Comparison of ENCODE assay signal across 8 cellular contexts in genomic region chr4:38759077-38759789, GRCh38. TPM values are rescaled to one million over a fixed set of nuclear protein-coding genes. Genes with fewer than 3 reads are reported as not detected.
DNase-seq lines count a peak whose midpoint lies in the region; ATAC-seq and TF ChIP-seq lines count a peak whose summit lies in the region.

No MANE protein-coding gene starts in this region.

- H3K27ac Mint-ChIP-seq in progenitor cell of endocrine pancreas, result no peak overlapping the region

- H4K20me1 ChIP-seq in BLaER1, result no peaks in the 10 kb centered on the region

- H3K4me1 ChIP-seq in BLaER1 (peaks cover 65% of the 10 kb centered on the region), adipocyte (ENCODE audit: control insufficient read depth, insufficient read depth, low read length) (peaks cover 2% of the 10 kb centered on the region), cardiac muscle cell (ENCODE audit: low read depth) (no peaks in the 10 kb centered on the region), aorta (ENCODE audit: control insufficient read depth in 1 of 2, insufficient read depth in 2 of 2, low read length in 2 of 2) (no peaks in the 10 kb centered on the region)

- H3K4me1 Mint-ChIP-seq in progenitor cell of endocrine pancreas (ENCODE audit: low read depth), result peaks cover 3% of the 10 kb centered on the region

- DNase-seq in HFF-Myc (ENCODE audit: extremely low read depth, low read depth) (peak; percentile 33), SW480 (ENCODE audit: low spot score) (peak; percentile 43), adipocyte (ENCODE audit: low read depth) (peak; percentile 81), cardiac muscle cell (ENCODE audit: low read depth in 1 of 2, low spot score in 1 of 2) (peak; percentile 49 to 84), progenitor cell of endocrine pancreas (ENCODE audit: low spot score, unreplicated experiment) (peak; percentile 39), aorta (peak in 1 of 2 donors; percentile 63), NCI-H345 treated with DMSO at 0.1 percent for 48 hours (lab: John Stamatoyannopoulos, UW; ENCODE audit: unreplicated experiment) (no peak)

- H3K27ac ChIP-seq in BLaER1, result peak overlapping the region; percentile 94
- H3K27ac ChIP-seq in cardiac muscle cell, result no peak overlapping the region
- H3K27ac ChIP-seq in aorta (ENCODE audit: low read depth in 1 of 2, low read length in 2 of 2), result no peak overlapping the region

- no peaks in the 10 kb centered on the region for H3K9me3 Mint-ChIP-seq in progenitor cell of endocrine pancreas (ENCODE audit: low read depth)

- H3K9ac ChIP-seq in BLaER1, result no peak overlapping the region
- no peak overlapping the region for H3K9ac ChIP-seq in adipocyte (ENCODE audit: low read length)

- H3K4me3 Mint-ChIP-seq in progenitor cell of endocrine pancreas (ENCODE audit: low read depth), result no peak overlapping the region

- H3K36me3 ChIP-seq in BLaER1 (no peaks in the 10 kb centered on the region), adipocyte (ENCODE audit: control insufficient read depth, insufficient read depth, low read length, severe bottlenecking) (no peaks in the 10 kb centered on the region), cardiac muscle cell (no peaks in the 10 kb centered on the region), aorta (ENCODE audit: control insufficient read depth in 1 of 2, insufficient read depth in 2 of 2, low read length in 1 of 2) (no peaks in the 10 kb centered on the region)

- intact Hi-C loops in aorta (cut with DNase I), result loop anchor here (5.0 to 10.0 kb wide), 2 partner anchors 98 to 376 kb away; partner anchors contain the start of gene TLR6 (in 1 of the 2)

- H3K4me3 ChIP-seq in BLaER1 (no peak overlapping the region), HFF-Myc (replicated peaks; ENCODE audit: low read depth, low read length) (no peak overlapping the region), adipocyte (ENCODE audit: low read length) (peak overlapping the region; percentile 2), cardiac muscle cell (no peak overlapping the region), aorta (ENCODE audit: low read length in 2 of 2) (no peak overlapping the region)

- H3K9me3 ChIP-seq in BLaER1 (0 out of 2 replicates have a peak, but pooled peaks cover 5% of the 10 kb centered on the region), adipocyte (ENCODE audit: control insufficient read depth, low read length) (no peaks in the 10 kb centered on the region), cardiac muscle cell (ENCODE audit: low read depth) (no peaks in the 10 kb centered on the region), aorta (ENCODE audit: control insufficient read depth, low read length) (no peaks in the 10 kb centered on the region)

- H3K27me3 Mint-ChIP-seq in progenitor cell of endocrine pancreas, result no peaks in the 10 kb centered on the region

- H3K27me3 ChIP-seq in BLaER1, result no peaks in the 10 kb centered on the region
- H3K27me3 ChIP-seq in adipocyte (replicated peaks; ENCODE audit: control insufficient read depth, insufficient read depth, low read length), result peaks cover 4% of the 10 kb centered on the region
- H3K27me3 ChIP-seq in cardiac muscle cell, result no peaks in the 10 kb centered on the region
- no peaks in the 10 kb centered on the region for H3K27me3 ChIP-seq in aorta (ENCODE audit: control insufficient read depth in 1 of 2, insufficient read depth in 2 of 2, low read length in 1 of 2)

- TF ChIP-seq CTCF in HFF-Myc (IDR thresholded peaks at IDR 0.05; ENCODE audit: low read depth, low read length, missing control alignments), result peak; percentile 58
- peak; percentile 60 for TF ChIP-seq CTCF in cardiac muscle cell (IDR thresholded peaks at IDR 0.05; ENCODE audit: low read depth, low read length)
- TF ChIP-seq CTCF in progenitor cell of endocrine pancreas (IDR thresholded peaks at IDR 0.05; ENCODE audit: unreplicated experiment), result peak; percentile 86

- no peaks in the 10 kb centered on the region for H3K36me3 Mint-ChIP-seq in progenitor cell of endocrine pancreas (ENCODE audit: insufficient read depth)

- WGBS in aorta, 2 donors, result 4% methylated on average over 8 of the region's 8 CpGs

- peak overlapping the region; percentile 85 for H3K4me2 ChIP-seq in BLaER1

- ATAC-seq in aorta (ENCODE audit: low FRiP score), result peak; percentile 79

RNA-seq across cellular contexts. Expression of gene TLR10, which starts 23.6 kb away (rescaled TPM):
- not detected in 2 replicates for total RNA-seq in cardiac muscle cell
- 0.06 TPM in 1 of 2 replicates, not detected in the other for polyA plus RNA-seq in cardiac muscle cell
- 1.7 and 2.1 TPM in 2 replicates for total RNA-seq in progenitor cell of endocrine pancreas
- 1 to 10 TPM in 1 of 2 donors, under 1 TPM in 1; 0.32 to 1.1 TPM for total RNA-seq in aorta
- polyA plus RNA-seq in aorta, result not detected

RNA-seq across cellular contexts. Expression of gene TLR1, which starts 45.4 kb away (rescaled TPM):
- total RNA-seq in cardiac muscle cell (0.07 and 0.30 TPM in 2 replicates), progenitor cell of endocrine pancreas (3.0 and 3.1 TPM in 2 replicates), aorta (10 to 100 TPM; 18.1 to 29.7 TPM)
- polyA plus RNA-seq in cardiac muscle cell (1.2 TPM in 1 of 2 replicates, not detected in the other), aorta (1 to 10 TPM; 1.1 to 4.5 TPM)
